8 cellular contexts compared by ENCODE assay signal in genomic region chr6:107459283-107460073, GRCh38.
A peak's percentile ranks its signal among the peaks of the same experiment; 100 is the strongest.
DNase-seq lines count a peak whose midpoint lies in the region; ATAC-seq lines count a peak whose summit lies in the region.

A gene with protein sequence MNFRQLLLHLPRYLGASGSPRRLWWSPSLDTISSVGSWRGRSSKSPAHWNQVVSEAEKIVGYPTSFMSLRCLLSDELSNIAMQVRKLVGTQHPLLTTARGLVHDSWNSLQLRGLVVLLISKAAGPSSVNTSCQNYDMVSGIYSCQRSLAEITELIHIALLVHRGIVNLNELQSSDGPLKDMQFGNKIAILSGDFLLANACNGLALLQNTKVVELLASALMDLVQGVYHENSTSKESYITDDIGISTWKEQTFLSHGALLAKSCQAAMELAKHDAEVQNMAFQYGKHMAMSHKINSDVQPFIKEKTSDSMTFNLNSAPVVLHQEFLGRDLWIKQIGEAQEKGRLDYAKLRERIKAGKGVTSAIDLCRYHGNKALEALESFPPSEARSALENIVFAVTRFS (minus strand): TSS chr6:107459564. CDS start chr6:107459285, 279 bp downstream.

- peak within 1 kb of the TSS; percentile 82 to 94 (median 89) for H3K4me2 ChIP-seq in BLaER1 treated with 17β-estradiol and CSF1 and Interleukin-3, amounts not matched to agents 10 nM and 100 nM

- ATAC-seq in HG03460 (IDR thresholded peaks at IDR 0.05; ENCODE audit: unreplicated experiment): peak; percentile 94

- H3K4me1 ChIP-seq in BLaER1 treated with 17β-estradiol and CSF1 and Interleukin-3, amounts not matched to agents 10 nM and 100 nM: peaks cover 7 to 22% (median 15%) of the 10 kb centered on the region in 10 experiments; a peak in 19 of 20 replicates

- no peaks in the 10 kb centered on the region for H4K20me1 ChIP-seq in BLaER1 treated with 17β-estradiol and CSF1 and Interleukin-3, amounts not matched to agents 10 nM and 100 nM

- H3K36me3 ChIP-seq in BLaER1 treated with 17β-estradiol and CSF1 and Interleukin-3, amounts not matched to agents 10 nM and 100 nM: peaks cover 0 to 9% (median 0%) of the 10 kb centered on the region in 11 experiments; a peak in 2 of 22 replicates

- peak within 1 kb of the TSS; percentile 70 to 94 (median 88) for H3K4me3 ChIP-seq in BLaER1 treated with 17β-estradiol and CSF1 and Interleukin-3, amounts not matched to agents 10 nM and 100 nM

- no peaks in the 10 kb centered on the region for H3K27me3 ChIP-seq in BLaER1 treated with 17β-estradiol and CSF1 and Interleukin-3, amounts not matched to agents 10 nM and 100 nM
- H3K27me3 ChIP-seq in layer of hippocampus (ENCODE audit: control insufficient read depth, insufficient read depth, low read length): no peaks in the 10 kb centered on the region

- H3K27ac ChIP-seq in BLaER1 treated with 17β-estradiol and CSF1 and Interleukin-3, amounts not matched to agents 10 nM and 100 nM: peak within 1 kb of the TSS; percentile 75 to 88 (median 82)
- H3K27ac ChIP-seq in cingulate gyrus (ENCODE audit: low read depth, low read length): peak within 1 kb of the TSS; percentile 94
- H3K27ac ChIP-seq in layer of hippocampus (ENCODE audit: low read depth, low read length): peak within 1 kb of the TSS; percentile 93

- DNase-seq in GM19240 (ENCODE audit: insufficient read length, low spot score) (peak; percentile 91), NCI-H524 treated with DMSO at 0.1 percent for 48 hours (lab: John Stamatoyannopoulos, UW) (peak; percentile 89)
- DNase-seq in activated CD4-positive, alpha-beta T cell treated with anti-CD3 and anti-CD28 coated beads for 4 hours: peak; percentile 98 to 99
- peak; percentile 96 to 98 for DNase-seq in stimulated activated CD4-positive, alpha-beta T cell treated with anti-CD3 and anti-CD28 coated beads, Interleukin-1b, Interleukin-23, amount 100 ng/mL, for 4 hours (ENCODE audit: low read depth in 2 of 2)

- peak within 1 kb of the TSS; percentile 72 to 88 (median 84) for H3K9ac ChIP-seq in BLaER1 treated with 17β-estradiol and CSF1 and Interleukin-3, amounts not matched to agents 10 nM and 100 nM

- 0 out of 22 replicates have a peak, but pooled peaks cover 0 to under 1% (median 0%) of the 10 kb centered on the region in 11 experiments for H3K9me3 ChIP-seq in BLaER1 treated with 17β-estradiol and CSF1 and Interleukin-3, amounts not matched to agents 10 nM and 100 nM (replicated peaks in 1 of 11)

Comparison
In these comparisons a context has a peak if more than half of its experiments do, and no peak if none do; other contexts are left out.
1. Peak in every context shown above with its lines: DNase-seq, ATAC-seq, H3K4me3 ChIP-seq and H3K27ac ChIP-seq.